ENCODE assay signal across 23 cellular contexts in genomic region chr7:101628522-101628921, GRCh38. TPM values are rescaled to one million over a fixed set of nuclear protein-coding genes. Genes with fewer than 3 reads are reported as not detected.
"Had no signal": no experiment of that assay in that cellular context is flagged by ENCODE, and none has a peak within 500 bp of the region (broad histone marks: within the 10 kb centered on the region; RNA-seq: fewer than 3 reads in every experiment).

No MANE protein-coding gene starts in this region.

- H3K4me1 Mint-ChIP-seq: activated CD4-positive, alpha-beta T cell treated with anti-CD3 and anti-CD28 coated beads, Interleukin-2, amount 10 ng/mL, durations not matched to agents 7 days and 5 days; immature natural killer cell; stimulated activated memory B cell treated with anti-CD40 and anti-IgM and Interleukin-4, amounts not matched to agents 10 μg/mL and 1 μg/mL and 100 μg/mL, for 72 hours; T-cell had no signal

- H3K4me3 Mint-ChIP-seq: activated CD4-positive, alpha-beta T cell treated with anti-CD3 and anti-CD28 coated beads, Interleukin-2, amount 10 ng/mL, durations not matched to agents 7 days and 5 days; activated CD8-positive, alpha-beta T cell treated with anti-CD3 and anti-CD28 coated beads, Interleukin-2, amount 10 ng/mL, durations not matched to agents 7 days and 5 days; activated naive CD4-positive, alpha-beta T cell treated with anti-CD3 and anti-CD28 coated beads for 36 hours; activated T-cell treated with anti-CD3 and anti-CD28 coated beads, Interleukin-2, amount 50 U/mL, for 24 hours; immature natural killer cell; naive thymus-derived CD4-positive, alpha-beta T cell; stimulated activated memory B cell treated with anti-CD40 and anti-IgM and Interleukin-4, amounts not matched to agents 10 μg/mL and 1 μg/mL and 100 μg/mL, for 72 hours; T-cell; type B pancreatic cell had no signal

- H3K36me3 ChIP-seq: gastroesophageal sphincter, heart right ventricle, neutrophil, spleen had no signal

- H3K27me3 ChIP-seq: testis had no signal

- DNase-seq: activated CD4-positive, alpha-beta T cell treated with anti-CD3 and anti-CD28 coated beads, Interleukin-2, amount 10 ng/mL, durations not matched to agents 7 days and 5 days; activated CD8-positive, alpha-beta T cell treated with anti-CD3 and anti-CD28 coated beads, Interleukin-2, amount 10 ng/mL, durations not matched to agents 7 days and 5 days; activated naive CD4-positive, alpha-beta T cell treated with anti-CD3 and anti-CD28 coated beads for 36 hours; activated T-cell treated with anti-CD3 and anti-CD28 coated beads, Interleukin-2, amount 50 U/mL, for 24 hours; anterior cingulate cortex; heart right ventricle; immature natural killer cell; left ventricle myocardium superior; naive thymus-derived CD4-positive, alpha-beta T cell; spleen; stimulated activated CD4-positive, alpha-beta T cell treated with anti-CD3 and anti-CD28 coated beads, Interleukin-4, amount 100 ng/mL, for 4 hours; T-cell; T-helper 9 cell; testis had no signal

- H3K4me1 ChIP-seq: gastroesophageal sphincter, parathyroid adenoma had no signal

- ATAC-seq: activated CD8-positive, alpha-beta T cell treated with anti-CD3 and anti-CD28 coated beads, Interleukin-2, amount 10 ng/mL, durations not matched to agents 7 days and 5 days; esophagus mucosa; gastroesophageal sphincter; left ventricle myocardium superior; naive thymus-derived CD4-positive, alpha-beta T cell; sciatic nerve; T-cell had no signal

- H3K27ac ChIP-seq: coronary artery, gastroesophageal sphincter, heart right ventricle, neutrophil, parathyroid adenoma, spleen, testis had no signal

- H3K9me3 Mint-ChIP-seq: stimulated activated memory B cell treated with anti-CD40 and anti-IgM and Interleukin-4, amounts not matched to agents 10 μg/mL and 1 μg/mL and 100 μg/mL, for 72 hours; T-cell; type B pancreatic cell had no signal

- H3K4me3 ChIP-seq: coronary artery, gastroesophageal sphincter, heart right ventricle, spleen, testis had no signal

- H3K36me3 Mint-ChIP-seq: immature natural killer cell; stimulated activated memory B cell treated with anti-CD40 and anti-IgM and Interleukin-4, amounts not matched to agents 10 μg/mL and 1 μg/mL and 100 μg/mL, for 72 hours; T-cell; type B pancreatic cell had no signal

- H3K9me3 ChIP-seq: neutrophil, testis had no signal

- H3K27ac Mint-ChIP-seq: activated CD4-positive, alpha-beta T cell treated with anti-CD3 and anti-CD28 coated beads, Interleukin-2, amount 10 ng/mL, durations not matched to agents 7 days and 5 days; activated CD8-positive, alpha-beta T cell treated with anti-CD3 and anti-CD28 coated beads, Interleukin-2, amount 10 ng/mL, durations not matched to agents 7 days and 5 days; activated naive CD4-positive, alpha-beta T cell treated with anti-CD3 and anti-CD28 coated beads for 36 hours; activated T-cell treated with anti-CD3 and anti-CD28 coated beads, Interleukin-2, amount 50 U/mL, for 24 hours; immature natural killer cell; stimulated activated memory B cell treated with anti-CD40 and anti-IgM and Interleukin-4, amounts not matched to agents 10 μg/mL and 1 μg/mL and 100 μg/mL, for 72 hours; T-cell; type B pancreatic cell had no signal

RNA-seq across cellular contexts. Expression of gene MYL10, which starts 0.6 kb away (rescaled TPM):
- total RNA-seq: activated CD4-positive, alpha-beta T cell treated with anti-CD3 and anti-CD28 coated beads, Interleukin-2, amount 10 ng/mL, durations not matched to agents 7 days and 5 days; activated CD8-positive, alpha-beta T cell treated with anti-CD3 and anti-CD28 coated beads, Interleukin-2, amount 10 ng/mL, durations not matched to agents 7 days and 5 days; activated naive CD4-positive, alpha-beta T cell treated with anti-CD3 and anti-CD28 coated beads for 36 hours; esophagus mucosa; gastroesophageal sphincter; heart right ventricle; left ventricle myocardium superior; mononuclear cell; naive thymus-derived CD4-positive, alpha-beta T cell; sciatic nerve; spleen; T-cell; testis had no signal
- polyA plus RNA-seq: heart right ventricle; immature natural killer cell; naive thymus-derived CD4-positive, alpha-beta T cell; spleen had no signal
